In the genomic region with DNA sequence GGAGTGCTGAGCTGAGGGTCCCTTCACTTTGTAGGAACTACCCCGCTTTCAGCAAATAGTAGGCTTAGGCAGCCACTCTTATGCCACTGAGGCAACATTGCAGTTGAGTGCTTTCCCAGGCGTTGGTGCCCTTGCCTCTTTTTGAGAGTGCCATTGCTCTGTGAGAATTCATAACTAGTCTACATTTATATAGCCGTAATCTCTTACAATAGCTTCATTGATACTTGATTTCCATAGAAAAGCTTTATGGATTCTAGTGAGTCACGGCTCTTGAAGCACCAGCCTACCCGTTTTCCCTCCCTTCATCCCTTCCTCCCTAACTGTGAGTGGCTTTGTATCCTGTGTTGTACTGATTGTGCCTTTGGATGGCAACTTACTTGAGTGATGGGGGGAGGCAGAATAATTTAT, we compare ENCODE assay signal across 1 cellular context.
TF ChIP-seq lines count a peak whose summit lies in the region.

No MANE protein-coding gene starts in this region.

TF ChIP-seq in IMR-90, 13 proteins besides CTCF, POLR2A, EP300 and RAD21:
- TF ChIP-seq MAFK (IDR thresholded peaks at IDR 0.05; ENCODE audit: low read depth, low read length), result no peak
- TF ChIP-seq RFX5 (IDR thresholded peaks at IDR 0.05; ENCODE audit: low read depth, low read length), result no peak
- no peak for TF ChIP-seq BHLHE40 (IDR thresholded peaks at IDR 0.05; ENCODE audit: low read depth, low read length)
- TF ChIP-seq MXI1 (IDR thresholded peaks at IDR 0.05; ENCODE audit: borderline replicate concordance, low read depth, low read length), result no peak
- no peak for TF ChIP-seq RCOR1 (IDR thresholded peaks at IDR 0.05; ENCODE audit: insufficient replicate concordance, low read length)
- no peak for TF ChIP-seq CEBPB (IDR thresholded peaks at IDR 0.05; ENCODE audit: low read depth, low read length)
- TF ChIP-seq, protein P1, sequence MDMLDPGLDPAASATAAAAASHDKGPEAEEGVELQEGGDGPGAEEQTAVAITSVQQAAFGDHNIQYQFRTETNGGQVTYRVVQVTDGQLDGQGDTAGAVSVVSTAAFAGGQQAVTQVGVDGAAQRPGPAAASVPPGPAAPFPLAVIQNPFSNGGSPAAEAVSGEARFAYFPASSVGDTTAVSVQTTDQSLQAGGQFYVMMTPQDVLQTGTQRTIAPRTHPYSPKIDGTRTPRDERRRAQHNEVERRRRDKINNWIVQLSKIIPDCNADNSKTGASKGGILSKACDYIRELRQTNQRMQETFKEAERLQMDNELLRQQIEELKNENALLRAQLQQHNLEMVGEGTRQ (IDR thresholded peaks at IDR 0.05; ENCODE audit: low read depth, low read length), result no peak
- no peak for TF ChIP-seq NFE2L2 (IDR thresholded peaks at IDR 0.05; ENCODE audit: low read depth, low read length)
- no peak for TF ChIP-seq FOS (IDR thresholded peaks at IDR 0.05; ENCODE audit: low read depth, low read length)
- TF ChIP-seq SMC3 (IDR thresholded peaks at IDR 0.05; ENCODE audit: low read depth, low read length), result no peak
- TF ChIP-seq, protein P2, sequence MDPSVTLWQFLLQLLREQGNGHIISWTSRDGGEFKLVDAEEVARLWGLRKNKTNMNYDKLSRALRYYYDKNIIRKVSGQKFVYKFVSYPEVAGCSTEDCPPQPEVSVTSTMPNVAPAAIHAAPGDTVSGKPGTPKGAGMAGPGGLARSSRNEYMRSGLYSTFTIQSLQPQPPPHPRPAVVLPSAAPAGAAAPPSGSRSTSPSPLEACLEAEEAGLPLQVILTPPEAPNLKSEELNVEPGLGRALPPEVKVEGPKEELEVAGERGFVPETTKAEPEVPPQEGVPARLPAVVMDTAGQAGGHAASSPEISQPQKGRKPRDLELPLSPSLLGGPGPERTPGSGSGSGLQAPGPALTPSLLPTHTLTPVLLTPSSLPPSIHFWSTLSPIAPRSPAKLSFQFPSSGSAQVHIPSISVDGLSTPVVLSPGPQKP (IDR thresholded peaks at IDR 0.05; ENCODE audit: borderline replicate concordance, low read depth, low read length), result no peak
- no peak for TF ChIP-seq CHD1 (IDR thresholded peaks at IDR 0.05; ENCODE audit: low read depth, low read length)
- no peak for TF ChIP-seq MAZ (IDR thresholded peaks at IDR 0.05; ENCODE audit: borderline replicate concordance, low read depth, low read length)
